1 cellular context compared by ENCODE assay signal in the genomic region with DNA sequence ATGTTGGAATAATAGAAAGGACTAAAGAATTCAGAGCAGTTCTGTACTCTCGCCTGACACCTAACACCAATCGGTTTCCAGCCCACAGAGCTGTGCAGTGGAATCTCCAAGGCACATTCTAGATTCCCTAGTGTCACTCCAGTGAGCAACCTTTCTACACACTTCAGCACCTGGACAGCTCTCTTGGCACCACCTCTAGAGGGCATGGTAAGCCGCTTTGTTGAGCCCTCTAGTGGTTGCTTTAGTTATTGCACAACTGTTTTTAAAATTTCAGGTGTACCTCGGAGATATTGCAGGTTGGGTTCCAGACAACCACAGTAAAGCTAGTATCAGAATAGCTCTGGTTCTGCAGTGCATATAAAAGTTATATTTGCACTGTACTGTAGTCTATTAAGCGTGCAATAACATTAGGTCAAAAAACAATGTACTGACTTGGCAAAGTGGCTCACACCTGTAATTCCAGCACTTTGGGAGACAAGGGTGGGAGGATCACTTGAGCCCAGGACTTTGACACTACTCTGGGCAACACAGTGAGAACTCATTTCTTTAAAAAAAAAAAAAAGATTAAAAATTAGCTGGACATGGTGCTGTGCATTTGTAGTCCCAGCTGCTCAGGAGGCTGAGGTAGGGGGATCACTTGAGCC.
TF ChIP-seq lines count a peak whose summit lies in the region.

No MANE protein-coding gene starts in this region.

TF ChIP-seq in HepG2, 621 proteins besides CTCF, POLR2A, EP300 and RAD21 (continued from another document and continues in another):
- TF ChIP-seq, protein P1, sequence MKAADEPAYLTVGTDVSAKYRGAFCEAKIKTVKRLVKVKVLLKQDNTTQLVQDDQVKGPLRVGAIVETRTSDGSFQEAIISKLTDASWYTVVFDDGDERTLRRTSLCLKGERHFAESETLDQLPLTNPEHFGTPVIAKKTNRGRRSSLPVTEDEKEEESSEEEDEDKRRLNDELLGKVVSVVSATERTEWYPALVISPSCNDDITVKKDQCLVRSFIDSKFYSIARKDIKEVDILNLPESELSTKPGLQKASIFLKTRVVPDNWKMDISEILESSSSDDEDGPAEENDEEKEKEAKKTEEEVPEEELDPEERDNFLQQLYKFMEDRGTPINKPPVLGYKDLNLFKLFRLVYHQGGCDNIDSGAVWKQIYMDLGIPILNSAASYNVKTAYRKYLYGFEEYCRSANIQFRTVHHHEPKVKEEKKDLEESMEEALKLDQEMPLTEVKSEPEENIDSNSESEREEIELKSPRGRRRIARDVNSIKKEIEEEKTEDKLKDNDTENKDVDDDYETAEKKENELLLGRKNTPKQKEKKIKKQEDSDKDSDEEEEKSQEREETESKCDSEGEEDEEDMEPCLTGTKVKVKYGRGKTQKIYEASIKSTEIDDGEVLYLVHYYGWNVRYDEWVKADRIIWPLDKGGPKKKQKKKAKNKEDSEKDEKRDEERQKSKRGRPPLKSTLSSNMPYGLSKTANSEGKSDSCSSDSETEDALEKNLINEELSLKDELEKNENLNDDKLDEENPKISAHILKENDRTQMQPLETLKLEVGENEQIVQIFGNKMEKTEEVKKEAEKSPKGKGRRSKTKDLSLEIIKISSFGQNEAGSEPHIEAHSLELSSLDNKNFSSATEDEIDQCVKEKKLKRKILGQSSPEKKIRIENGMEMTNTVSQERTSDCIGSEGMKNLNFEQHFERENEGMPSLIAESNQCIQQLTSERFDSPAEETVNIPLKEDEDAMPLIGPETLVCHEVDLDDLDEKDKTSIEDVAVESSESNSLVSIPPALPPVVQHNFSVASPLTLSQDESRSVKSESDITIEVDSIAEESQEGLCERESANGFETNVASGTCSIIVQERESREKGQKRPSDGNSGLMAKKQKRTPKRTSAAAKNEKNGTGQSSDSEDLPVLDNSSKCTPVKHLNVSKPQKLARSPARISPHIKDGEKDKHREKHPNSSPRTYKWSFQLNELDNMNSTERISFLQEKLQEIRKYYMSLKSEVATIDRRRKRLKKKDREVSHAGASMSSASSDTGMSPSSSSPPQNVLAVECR (CRISPR knock-in tag; IDR thresholded peaks at IDR 0.05; ENCODE audit: borderline replicate concordance) = peak; percentile 42; the same call in 1 of the 2 replicates
- no peak for TF ChIP-seq ADNP (CRISPR knock-in tag; IDR thresholded peaks at IDR 0.05)
- no peak for TF ChIP-seq ZNF709 (CRISPR knock-in tag; IDR thresholded peaks at IDR 0.05)
- TF ChIP-seq CAMTA2 (CRISPR knock-in tag; IDR thresholded peaks at IDR 0.05; ENCODE audit: borderline replicate concordance) = no peak
- TF ChIP-seq ONECUT2 (CRISPR knock-in tag; IDR thresholded peaks at IDR 0.05) = peak; percentile 55; the same call in 1 of the 2 replicates
- no peak for TF ChIP-seq NFATC3 (CRISPR knock-in tag; IDR thresholded peaks at IDR 0.05)
- TF ChIP-seq ZNF644 (CRISPR knock-in tag; IDR thresholded peaks at IDR 0.05; ENCODE audit: low read depth) = peak; percentile 99
- TF ChIP-seq RFX1 (IDR thresholded peaks at IDR 0.05) = no peak
- no peak for TF ChIP-seq ZNF547 (CRISPR knock-in tag; IDR thresholded peaks at IDR 0.05)
- TF ChIP-seq SNRNP70 (IDR thresholded peaks at IDR 0.05; ENCODE audit: low read depth, low read length) = no peak
- TF ChIP-seq, protein P2, sequence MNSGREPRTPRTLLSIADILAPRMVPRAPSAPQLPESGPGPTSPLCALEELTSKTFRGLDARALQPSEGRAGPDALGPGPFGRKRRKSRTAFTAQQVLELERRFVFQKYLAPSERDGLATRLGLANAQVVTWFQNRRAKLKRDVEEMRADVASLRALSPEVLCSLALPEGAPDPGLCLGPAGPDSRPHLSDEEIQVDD (CRISPR knock-in tag; IDR thresholded peaks at IDR 0.05; ENCODE audit: borderline replicate concordance) = 0 out of 2 replicates have a peak, but pooled peaks have one; percentile 51
- no peak for TF ChIP-seq FOXK2 (IDR thresholded peaks at IDR 0.05)
- TF ChIP-seq, protein P3, sequence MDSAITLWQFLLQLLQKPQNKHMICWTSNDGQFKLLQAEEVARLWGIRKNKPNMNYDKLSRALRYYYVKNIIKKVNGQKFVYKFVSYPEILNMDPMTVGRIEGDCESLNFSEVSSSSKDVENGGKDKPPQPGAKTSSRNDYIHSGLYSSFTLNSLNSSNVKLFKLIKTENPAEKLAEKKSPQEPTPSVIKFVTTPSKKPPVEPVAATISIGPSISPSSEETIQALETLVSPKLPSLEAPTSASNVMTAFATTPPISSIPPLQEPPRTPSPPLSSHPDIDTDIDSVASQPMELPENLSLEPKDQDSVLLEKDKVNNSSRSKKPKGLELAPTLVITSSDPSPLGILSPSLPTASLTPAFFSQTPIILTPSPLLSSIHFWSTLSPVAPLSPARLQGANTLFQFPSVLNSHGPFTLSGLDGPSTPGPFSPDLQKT (CRISPR knock-in tag; IDR thresholded peaks at IDR 0.05; ENCODE audit: borderline replicate concordance) = no peak
- no peak for TF ChIP-seq ZNF350 (CRISPR knock-in tag; IDR thresholded peaks at IDR 0.05; ENCODE audit: borderline replicate concordance, low read depth)
- TF ChIP-seq, protein P4, sequence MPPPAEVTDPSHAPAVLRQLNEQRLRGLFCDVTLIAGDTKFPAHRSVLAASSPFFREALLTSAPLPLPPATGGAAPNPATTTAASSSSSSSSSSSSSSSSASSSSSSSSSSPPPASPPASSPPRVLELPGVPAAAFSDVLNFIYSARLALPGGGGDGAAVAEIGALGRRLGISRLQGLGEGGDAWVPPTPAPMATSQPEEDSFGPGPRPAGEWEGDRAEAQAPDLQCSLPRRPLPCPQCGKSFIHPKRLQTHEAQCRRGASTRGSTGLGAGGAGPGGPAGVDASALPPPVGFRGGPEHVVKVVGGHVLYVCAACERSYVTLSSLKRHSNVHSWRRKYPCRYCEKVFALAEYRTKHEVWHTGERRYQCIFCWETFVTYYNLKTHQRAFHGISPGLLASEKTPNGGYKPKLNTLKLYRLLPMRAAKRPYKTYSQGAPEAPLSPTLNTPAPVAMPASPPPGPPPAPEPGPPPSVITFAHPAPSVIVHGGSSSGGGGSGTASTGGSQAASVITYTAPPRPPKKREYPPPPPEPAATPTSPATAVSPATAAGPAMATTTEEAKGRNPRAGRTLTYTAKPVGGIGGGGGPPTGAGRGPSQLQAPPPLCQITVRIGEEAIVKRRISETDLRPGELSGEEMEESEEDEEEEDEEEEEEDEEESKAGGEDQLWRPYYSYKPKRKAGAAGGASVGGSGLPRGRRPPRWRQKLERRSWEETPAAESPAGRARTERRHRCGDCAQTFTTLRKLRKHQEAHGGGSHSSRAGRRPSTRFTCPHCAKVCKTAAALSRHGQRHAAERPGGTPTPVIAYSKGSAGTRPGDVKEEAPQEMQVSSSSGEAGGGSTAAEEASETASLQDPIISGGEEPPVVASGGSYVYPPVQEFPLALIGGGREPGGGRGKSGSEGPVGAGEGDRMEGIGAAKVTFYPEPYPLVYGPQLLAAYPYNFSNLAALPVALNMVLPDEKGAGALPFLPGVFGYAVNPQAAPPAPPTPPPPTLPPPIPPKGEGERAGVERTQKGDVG (CRISPR knock-in tag; IDR thresholded peaks at IDR 0.05; ENCODE audit: borderline replicate concordance) = no peak
- TF ChIP-seq, protein P5, sequence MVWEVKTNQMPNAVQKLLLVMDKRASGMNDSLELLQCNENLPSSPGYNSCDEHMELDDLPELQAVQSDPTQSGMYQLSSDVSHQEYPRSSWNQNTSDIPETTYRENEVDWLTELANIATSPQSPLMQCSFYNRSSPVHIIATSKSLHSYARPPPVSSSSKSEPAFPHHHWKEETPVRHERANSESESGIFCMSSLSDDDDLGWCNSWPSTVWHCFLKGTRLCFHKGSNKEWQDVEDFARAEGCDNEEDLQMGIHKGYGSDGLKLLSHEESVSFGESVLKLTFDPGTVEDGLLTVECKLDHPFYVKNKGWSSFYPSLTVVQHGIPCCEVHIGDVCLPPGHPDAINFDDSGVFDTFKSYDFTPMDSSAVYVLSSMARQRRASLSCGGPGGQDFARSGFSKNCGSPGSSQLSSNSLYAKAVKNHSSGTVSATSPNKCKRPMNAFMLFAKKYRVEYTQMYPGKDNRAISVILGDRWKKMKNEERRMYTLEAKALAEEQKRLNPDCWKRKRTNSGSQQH (CRISPR knock-in tag; IDR thresholded peaks at IDR 0.05; ENCODE audit: low read depth) = peak; percentile 98
- TF ChIP-seq, protein P6, sequence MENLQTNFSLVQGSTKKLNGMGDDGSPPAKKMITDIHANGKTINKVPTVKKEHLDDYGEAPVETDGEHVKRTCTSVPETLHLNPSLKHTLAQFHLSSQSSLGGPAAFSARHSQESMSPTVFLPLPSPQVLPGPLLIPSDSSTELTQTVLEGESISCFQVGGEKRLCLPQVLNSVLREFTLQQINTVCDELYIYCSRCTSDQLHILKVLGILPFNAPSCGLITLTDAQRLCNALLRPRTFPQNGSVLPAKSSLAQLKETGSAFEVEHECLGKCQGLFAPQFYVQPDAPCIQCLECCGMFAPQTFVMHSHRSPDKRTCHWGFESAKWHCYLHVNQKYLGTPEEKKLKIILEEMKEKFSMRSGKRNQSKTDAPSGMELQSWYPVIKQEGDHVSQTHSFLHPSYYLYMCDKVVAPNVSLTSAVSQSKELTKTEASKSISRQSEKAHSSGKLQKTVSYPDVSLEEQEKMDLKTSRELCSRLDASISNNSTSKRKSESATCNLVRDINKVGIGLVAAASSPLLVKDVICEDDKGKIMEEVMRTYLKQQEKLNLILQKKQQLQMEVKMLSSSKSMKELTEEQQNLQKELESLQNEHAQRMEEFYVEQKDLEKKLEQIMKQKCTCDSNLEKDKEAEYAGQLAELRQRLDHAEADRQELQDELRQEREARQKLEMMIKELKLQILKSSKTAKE (CRISPR knock-in tag; IDR thresholded peaks at IDR 0.05; ENCODE audit: borderline replicate concordance) = peak; percentile 26; the same call in 1 of the 2 replicates
- no peak for TF ChIP-seq HIVEP1 (CRISPR knock-in tag; IDR thresholded peaks at IDR 0.05)
- no peak for TF ChIP-seq ZNF660 (CRISPR knock-in tag; IDR thresholded peaks at IDR 0.05; ENCODE audit: borderline replicate concordance, low read depth)
- TF ChIP-seq, protein P7, sequence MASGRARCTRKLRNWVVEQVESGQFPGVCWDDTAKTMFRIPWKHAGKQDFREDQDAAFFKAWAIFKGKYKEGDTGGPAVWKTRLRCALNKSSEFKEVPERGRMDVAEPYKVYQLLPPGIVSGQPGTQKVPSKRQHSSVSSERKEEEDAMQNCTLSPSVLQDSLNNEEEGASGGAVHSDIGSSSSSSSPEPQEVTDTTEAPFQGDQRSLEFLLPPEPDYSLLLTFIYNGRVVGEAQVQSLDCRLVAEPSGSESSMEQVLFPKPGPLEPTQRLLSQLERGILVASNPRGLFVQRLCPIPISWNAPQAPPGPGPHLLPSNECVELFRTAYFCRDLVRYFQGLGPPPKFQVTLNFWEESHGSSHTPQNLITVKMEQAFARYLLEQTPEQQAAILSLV (CRISPR knock-in tag; IDR thresholded peaks at IDR 0.05; ENCODE audit: borderline replicate concordance) = peak; percentile 67; the same call in 1 of the 2 replicates
- TF ChIP-seq CBFB (CRISPR knock-in tag; IDR thresholded peaks at IDR 0.05) = peak; percentile 55; the same call in 1 of the 2 replicates
- TF ChIP-seq, protein P8, sequence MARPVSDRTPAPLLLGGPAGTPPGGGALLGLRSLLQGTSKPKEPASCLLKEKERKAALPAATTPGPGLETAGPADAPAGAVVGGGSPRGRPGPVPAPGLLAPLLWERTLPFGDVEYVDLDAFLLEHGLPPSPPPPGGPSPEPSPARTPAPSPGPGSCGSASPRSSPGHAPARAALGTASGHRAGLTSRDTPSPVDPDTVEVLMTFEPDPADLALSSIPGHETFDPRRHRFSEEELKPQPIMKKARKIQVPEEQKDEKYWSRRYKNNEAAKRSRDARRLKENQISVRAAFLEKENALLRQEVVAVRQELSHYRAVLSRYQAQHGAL (CRISPR knock-in tag; IDR thresholded peaks at IDR 0.05; ENCODE audit: not compliant biosample characterization) = no peak
- peak; percentile 93 for TF ChIP-seq JARID2 (CRISPR knock-in tag; IDR thresholded peaks at IDR 0.05; ENCODE audit: insufficient replicate concordance)
- peak; percentile 99 for TF ChIP-seq TSC22D2 (CRISPR knock-in tag; IDR thresholded peaks at IDR 0.05; ENCODE audit: borderline replicate concordance)
- peak; percentile 97 for TF ChIP-seq ETV6 (CRISPR knock-in tag; conservative IDR thresholded peaks at IDR 0.05)
- TF ChIP-seq MIXL1 (CRISPR knock-in tag; IDR thresholded peaks at IDR 0.05) = peak; percentile 89
- TF ChIP-seq MAFF (IDR thresholded peaks at IDR 0.05; ENCODE audit: low read depth, low read length) = no peak
- TF ChIP-seq, protein P9, sequence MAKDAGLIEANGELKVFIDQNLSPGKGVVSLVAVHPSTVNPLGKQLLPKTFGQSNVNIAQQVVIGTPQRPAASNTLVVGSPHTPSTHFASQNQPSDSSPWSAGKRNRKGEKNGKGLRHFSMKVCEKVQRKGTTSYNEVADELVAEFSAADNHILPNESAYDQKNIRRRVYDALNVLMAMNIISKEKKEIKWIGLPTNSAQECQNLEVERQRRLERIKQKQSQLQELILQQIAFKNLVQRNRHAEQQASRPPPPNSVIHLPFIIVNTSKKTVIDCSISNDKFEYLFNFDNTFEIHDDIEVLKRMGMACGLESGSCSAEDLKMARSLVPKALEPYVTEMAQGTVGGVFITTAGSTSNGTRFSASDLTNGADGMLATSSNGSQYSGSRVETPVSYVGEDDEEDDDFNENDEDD (CRISPR knock-in tag; IDR thresholded peaks at IDR 0.05; ENCODE audit: borderline replicate concordance) = no peak
- peak; percentile 90; the same call in 1 of the 2 replicates for TF ChIP-seq ZNF720 (CRISPR knock-in tag; IDR thresholded peaks at IDR 0.05)
- TF ChIP-seq, protein P10, sequence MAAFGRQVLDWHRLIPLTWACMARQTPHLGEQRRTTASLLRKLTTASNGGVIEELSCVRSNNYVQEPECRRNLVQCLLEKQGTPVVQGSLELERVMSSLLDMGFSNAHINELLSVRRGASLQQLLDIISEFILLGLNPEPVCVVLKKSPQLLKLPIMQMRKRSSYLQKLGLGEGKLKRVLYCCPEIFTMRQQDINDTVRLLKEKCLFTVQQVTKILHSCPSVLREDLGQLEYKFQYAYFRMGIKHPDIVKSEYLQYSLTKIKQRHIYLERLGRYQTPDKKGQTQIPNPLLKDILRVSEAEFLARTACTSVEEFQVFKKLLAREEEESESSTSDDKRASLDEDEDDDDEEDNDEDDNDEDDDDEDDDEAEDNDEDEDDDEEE (CRISPR knock-in tag; IDR thresholded peaks at IDR 0.05) = 0 out of 2 replicates have a peak, but pooled peaks have one; percentile 45
- TF ChIP-seq, protein P11, sequence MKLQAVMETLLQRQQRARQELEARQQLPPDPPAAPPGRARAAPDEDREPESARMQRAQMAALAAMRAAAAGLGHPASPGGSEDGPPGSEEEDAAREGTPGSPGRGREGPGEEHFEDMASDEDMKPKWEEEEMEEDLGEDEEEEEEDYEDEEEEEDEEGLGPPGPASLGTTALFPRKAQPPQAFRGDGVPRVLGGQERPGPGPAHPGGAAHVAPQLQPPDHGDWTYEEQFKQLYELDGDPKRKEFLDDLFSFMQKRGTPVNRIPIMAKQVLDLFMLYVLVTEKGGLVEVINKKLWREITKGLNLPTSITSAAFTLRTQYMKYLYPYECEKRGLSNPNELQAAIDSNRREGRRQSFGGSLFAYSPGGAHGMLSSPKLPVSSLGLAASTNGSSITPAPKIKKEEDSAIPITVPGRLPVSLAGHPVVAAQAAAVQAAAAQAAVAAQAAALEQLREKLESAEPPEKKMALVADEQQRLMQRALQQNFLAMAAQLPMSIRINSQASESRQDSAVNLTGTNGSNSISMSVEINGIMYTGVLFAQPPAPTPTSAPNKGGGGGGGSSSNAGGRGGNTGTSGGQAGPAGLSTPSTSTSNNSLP (IDR thresholded peaks at IDR 0.05; ENCODE audit: low read depth, low read length) = no peak
